ENCODE assay signal across 17 cellular contexts in genomic region chr13:111633401-111633800, GRCh38.
"Had no signal": no experiment of that assay in that cellular context is flagged by ENCODE, and none has a peak within 500 bp of the region (broad histone marks: within the 10 kb centered on the region; RNA-seq: fewer than 3 reads in every experiment).

No MANE protein-coding gene starts in this region.

- DNase-seq: Kasumi-1, MM.1S, NCI-H1092 treated with DMSO at 0.1 percent for 48 hours, NCI-H2029, NCI-H2081 treated with DMSO at 0.1 percent for 48 hours, NCI-H2171, NCI-H226, NCI-H446, NCI-H524 treated with DMSO at 0.1 percent for 48 hours, NCI-H774, PC-3, SHP77 had no signal

- ATAC-seq: K562, Panc1, PC-3, SK-N-SH treated with all-trans-retinoic acid at 6 μM for 48 hours had no signal

- H3K27ac ChIP-seq: KMS-11, RWPE1 had no signal

- H3K4me2 ChIP-seq: KMS-11 had no signal

- H3K9ac ChIP-seq: KMS-11 had no signal

- H3K4me3 ChIP-seq: K562 had no signal
